ENCODE assay signal across 2 cellular contexts in the genomic region with DNA sequence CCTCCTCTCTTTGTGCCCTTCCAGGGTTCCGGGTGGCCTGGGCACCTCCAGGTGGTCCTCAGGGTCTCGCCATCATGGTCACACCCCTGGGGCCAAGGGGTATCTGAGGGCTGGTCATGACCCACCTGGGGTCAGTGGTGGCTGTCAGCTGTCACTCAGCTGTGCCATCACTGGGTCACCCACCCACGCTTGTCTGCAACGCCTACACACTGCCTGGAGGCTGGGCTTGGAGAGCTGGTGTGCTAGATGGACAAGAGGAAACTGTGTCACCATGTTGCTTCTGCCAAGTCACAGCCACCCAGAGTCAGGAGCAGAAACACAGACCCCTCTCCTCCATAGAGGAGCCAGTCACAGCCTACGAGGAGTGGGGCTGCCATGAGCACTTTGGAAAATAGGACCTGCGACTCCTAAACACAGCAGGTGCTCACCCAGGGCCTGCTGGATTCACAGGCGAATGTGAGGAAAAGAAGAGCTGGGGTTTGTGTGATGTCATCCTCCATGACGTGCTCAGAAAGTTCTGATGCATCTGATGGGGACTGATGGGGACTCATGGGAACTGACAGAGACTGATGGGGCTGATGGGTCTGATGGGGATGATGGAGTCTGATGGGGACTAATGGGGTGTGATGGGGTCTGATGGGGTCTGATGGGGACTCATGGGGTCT.
TF ChIP-seq lines count a peak whose summit lies in the region.

No MANE protein-coding gene starts in this region.

TF ChIP-seq in H1, 55 proteins besides CTCF, POLR2A, EP300 and RAD21:
- no peak for TF ChIP-seq MAFK (IDR thresholded peaks at IDR 0.05; ENCODE audit: low read depth, low read length)
- no peak for TF ChIP-seq KDM1A (IDR thresholded peaks at IDR 0.05; ENCODE audit: borderline replicate concordance, low read length)
- no peak for TF ChIP-seq SP4 (IDR thresholded peaks at IDR 0.05; ENCODE audit: low read length)
- TF ChIP-seq CBX5 (IDR thresholded peaks at IDR 0.05; ENCODE audit: low read depth, low read length) = no peak
- TF ChIP-seq JUN (IDR thresholded peaks at IDR 0.05; ENCODE audit: low read depth, low read length) = no peak
- TF ChIP-seq RBBP5 (IDR thresholded peaks at IDR 0.05; ENCODE audit: borderline replicate concordance, low read depth, low read length) = no peak
- TF ChIP-seq RXRA (IDR thresholded peaks at IDR 0.05; ENCODE audit: insufficient read depth, low read depth, low read length) = no peak
- TF ChIP-seq CHD7 (IDR thresholded peaks at IDR 0.05; ENCODE audit: insufficient replicate concordance, low read length) = no peak
- TF ChIP-seq GABPA (IDR thresholded peaks at IDR 0.05; ENCODE audit: borderline replicate concordance, insufficient read depth, low read length) = no peak

TF ChIP-seq in HEK293T, 16 proteins besides CTCF, POLR2A, EP300 and RAD21:
- TF ChIP-seq NFRKB (IDR thresholded peaks at IDR 0.05) = no peak
- no peak for TF ChIP-seq L3MBTL2 (conservative IDR thresholded peaks at IDR 0.05)
- TF ChIP-seq FOXA1 (IDR thresholded peaks at IDR 0.05) = no peak
